In the genomic region with DNA sequence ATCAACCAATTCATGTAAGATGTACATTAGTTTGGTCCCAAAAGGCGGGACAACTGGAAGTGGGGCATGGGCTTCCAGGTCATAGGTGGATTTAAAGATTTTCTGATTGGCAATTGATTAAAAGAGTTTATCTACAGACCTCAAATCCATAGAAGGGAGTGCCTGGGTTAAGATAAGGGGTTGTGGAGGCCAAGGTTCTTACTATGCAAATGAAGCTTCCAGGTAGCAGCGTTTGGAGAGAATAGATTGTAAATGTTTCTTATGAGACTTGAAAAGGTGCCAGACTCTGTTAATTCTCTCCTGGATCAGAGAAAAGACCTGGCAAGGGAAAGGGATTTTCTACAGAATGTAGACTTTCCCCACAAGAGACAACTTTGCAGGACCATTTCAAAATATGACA, we compare ENCODE assay signal across 25 cellular contexts. TPM values are rescaled to one million over a fixed set of nuclear protein-coding genes. Genes with fewer than 3 reads are reported as not detected.
DNase-seq lines count a peak whose midpoint lies in the region; ATAC-seq and TF ChIP-seq lines count a peak whose summit lies in the region.
"Had no signal": no experiment of that assay in that cellular context is flagged by ENCODE, and none has a peak within 500 bp of the region (broad histone marks: within the 10 kb centered on the region; RNA-seq: fewer than 3 reads in every experiment).

No MANE protein-coding gene starts in this region.

- H3K79me2 ChIP-seq in Loucy (ENCODE audit: insufficient read depth, low read length), result peaks cover 81% of the 10 kb centered on the region

- H3F3A ChIP-seq in Loucy (ENCODE audit: low read depth), result no peaks in the 10 kb centered on the region

- peak overlapping the region in 3 of 4 donors; percentile 3 to 98 (median 78) for H3K4me3 Mint-ChIP-seq in CD4-positive, CD25-positive, alpha-beta regulatory T cell
- H3K4me3 Mint-ChIP-seq in nephron, result peak overlapping the region in 2 of 3 experiments; percentile 30 to 61
- H3K4me3 Mint-ChIP-seq in activated naive CD8-positive, alpha-beta T cell treated with anti-CD3 and anti-CD28 coated beads for 36 hours, result no peak overlapping the region
- H3K4me3 Mint-ChIP-seq: effector memory CD8-positive, alpha-beta T cell; stimulated activated memory B cell treated with anti-CD40 and anti-IgM and Interleukin-4, amounts not matched to agents 10 μg/mL and 1 μg/mL and 100 μg/mL, for 72 hours had no signal

- H3K4me1 Mint-ChIP-seq in CD4-positive, CD25-positive, alpha-beta regulatory T cell, result peaks cover 16 to 52% (median 34%) of the 10 kb centered on the region in 4 donors
- H3K4me1 Mint-ChIP-seq in nephron, result peaks cover 35% of the 10 kb centered on the region
- peaks cover 15% of the 10 kb centered on the region for H3K4me1 Mint-ChIP-seq in activated naive CD8-positive, alpha-beta T cell treated with anti-CD3 and anti-CD28 coated beads for 36 hours

- H3K36me3 Mint-ChIP-seq in CD4-positive, CD25-positive, alpha-beta regulatory T cell, result no peaks in the 10 kb centered on the region
- H3K36me3 Mint-ChIP-seq in nephron (ENCODE audit: low read depth), result peaks cover 8% of the 10 kb centered on the region
- H3K36me3 Mint-ChIP-seq in activated naive CD8-positive, alpha-beta T cell treated with anti-CD3 and anti-CD28 coated beads for 36 hours, result peaks cover 3% of the 10 kb centered on the region
- H3K36me3 Mint-ChIP-seq: brain; stimulated activated memory B cell treated with anti-CD40 and anti-IgM and Interleukin-4, amounts not matched to agents 10 μg/mL and 1 μg/mL and 100 μg/mL, for 72 hours; T-cell had no signal

- no peak overlapping the region for H3K4me3 ChIP-seq in CD4-positive, CD25-positive, alpha-beta regulatory T cell (ENCODE audit: low read depth, low read length)
- H3K4me3 ChIP-seq in Loucy (ENCODE audit: low read length, poor library complexity, severe bottlenecking) (peak overlapping the region; percentile 98), duodenal mucosa (ENCODE audit: low read depth in 1 of 2, low read length in 2 of 2) (peak overlapping the region; percentile 58 to 94), upper lobe of right lung (no peak overlapping the region)
- H3K4me3 ChIP-seq: SJSA1 had no signal

- no peak for TF ChIP-seq CTCF in Loucy (conservative IDR thresholded peaks at IDR 0.05; ENCODE audit: low read length)
- TF ChIP-seq CTCF in nephron (IDR thresholded peaks at IDR 0.05; ENCODE audit: unreplicated experiment in 3 of 3), result no peak
- TF ChIP-seq CTCF in upper lobe of right lung (IDR thresholded peaks at IDR 0.05), result no peak

- no peaks in the 10 kb centered on the region for H3K9me2 ChIP-seq in Loucy (replicated peaks; ENCODE audit: low read depth, low read length)

- H2AFZ ChIP-seq in Loucy (ENCODE audit: low read length), result no peak overlapping the region

- peaks cover 15% of the 10 kb centered on the region for H3K4me1 ChIP-seq in CD4-positive, CD25-positive, alpha-beta regulatory T cell (ENCODE audit: control insufficient read depth, insufficient read depth, low read length, poor library complexity, severe bottlenecking)
- peaks cover 66% of the 10 kb centered on the region for H3K4me1 ChIP-seq in Loucy (ENCODE audit: insufficient read depth, low read length, poor library complexity, severe bottlenecking)
- peaks cover 53 to 56% of the 10 kb centered on the region in 2 donors for H3K4me1 ChIP-seq in duodenal mucosa (ENCODE audit: control insufficient read depth in 1 of 2, insufficient read depth in 2 of 2, low read length in 2 of 2)
- H3K4me1 ChIP-seq in upper lobe of right lung, result peaks cover 18% of the 10 kb centered on the region

- H3K27me3 Mint-ChIP-seq in CD4-positive, CD25-positive, alpha-beta regulatory T cell, result no peaks in the 10 kb centered on the region
- no peaks in the 10 kb centered on the region for H3K27me3 Mint-ChIP-seq in nephron (ENCODE audit: low read depth)
- peaks cover 4% of the 10 kb centered on the region for H3K27me3 Mint-ChIP-seq in activated naive CD8-positive, alpha-beta T cell treated with anti-CD3 and anti-CD28 coated beads for 36 hours
- H3K27me3 Mint-ChIP-seq: brain; effector memory CD8-positive, alpha-beta T cell; T-cell had no signal

- peaks cover 14% of the 10 kb centered on the region for H4K20me1 ChIP-seq in Loucy (ENCODE audit: insufficient read depth, low read length, poor library complexity, severe bottlenecking)

- no peak overlapping the region for H3K27ac ChIP-seq in CD4-positive, CD25-positive, alpha-beta regulatory T cell (ENCODE audit: insufficient read depth, low read length, poor library complexity, severe bottlenecking)
- no peak overlapping the region for H3K27ac ChIP-seq in duodenal mucosa (ENCODE audit: low read depth, low read length)
- no peak overlapping the region for H3K27ac ChIP-seq in upper lobe of right lung
- H3K27ac ChIP-seq: HL-60, SJSA1 had no signal

- H3K9me3 Mint-ChIP-seq in CD4-positive, CD25-positive, alpha-beta regulatory T cell, result peaks cover 0 to 1% (median 0%) of the 10 kb centered on the region in 7 donors
- H3K9me3 Mint-ChIP-seq in nephron, result no peaks in the 10 kb centered on the region
- H3K9me3 Mint-ChIP-seq in activated naive CD8-positive, alpha-beta T cell treated with anti-CD3 and anti-CD28 coated beads for 36 hours, result no peaks in the 10 kb centered on the region
- H3K9me3 Mint-ChIP-seq: effector memory CD8-positive, alpha-beta T cell; stimulated activated memory B cell treated with anti-CD40 and anti-IgM and Interleukin-4, amounts not matched to agents 10 μg/mL and 1 μg/mL and 100 μg/mL, for 72 hours; T-cell had no signal

- ATAC-seq in CD4-positive, CD25-positive, alpha-beta regulatory T cell (ENCODE audit: low read depth in 2 of 2), result no peak
- ATAC-seq in upper lobe of right lung, result no peak
- ATAC-seq: effector memory CD8-positive, alpha-beta T cell; gastroesophageal sphincter; HCT116; Panc1; stimulated activated memory B cell treated with anti-CD40 and anti-IgM and Interleukin-4, amounts not matched to agents 10 μg/mL and 1 μg/mL and 100 μg/mL, for 72 hours; T-cell had no signal

- H3K9ac ChIP-seq in Loucy (ENCODE audit: low read depth, low read length, poor library complexity, severe bottlenecking) (peak overlapping the region; percentile 99), duodenal mucosa (ENCODE audit: low read depth in 1 of 2, low read length in 2 of 2) (no peak overlapping the region)

- H3K4me2 ChIP-seq in Loucy (ENCODE audit: low read depth, low read length, poor library complexity, severe bottlenecking), result peak overlapping the region; percentile 90

- no peaks in the 10 kb centered on the region for H3K27me3 ChIP-seq in CD4-positive, CD25-positive, alpha-beta regulatory T cell (ENCODE audit: control insufficient read depth, insufficient read depth, low read length)
- H3K27me3 ChIP-seq in Loucy (ENCODE audit: insufficient read depth, low read length, poor library complexity, severe bottlenecking) (no peaks in the 10 kb centered on the region), duodenal mucosa (ENCODE audit: control insufficient read depth in 1 of 2, insufficient read depth in 2 of 2, low read length in 2 of 2) (no peaks in the 10 kb centered on the region), upper lobe of right lung (no peaks in the 10 kb centered on the region)
- H3K27me3 ChIP-seq: esophagus muscularis mucosa, gastroesophageal sphincter, SJSA1, suprapubic skin had no signal

- intact Hi-C loops in upper lobe of right lung (cut with DNase I), result no loop called here

- H3K27ac Mint-ChIP-seq in CD4-positive, CD25-positive, alpha-beta regulatory T cell, result peak overlapping the region in 1 of 3 donors; percentile 72
- H3K27ac Mint-ChIP-seq in nephron, result peak overlapping the region; percentile 97 to 98 (median 98)
- H3K27ac Mint-ChIP-seq in activated naive CD8-positive, alpha-beta T cell treated with anti-CD3 and anti-CD28 coated beads for 36 hours, result no peak overlapping the region
- H3K27ac Mint-ChIP-seq: stimulated activated memory B cell treated with anti-CD40 and anti-IgM and Interleukin-4, amounts not matched to agents 10 μg/mL and 1 μg/mL and 100 μg/mL, for 72 hours; T-cell had no signal

- H3K36me3 ChIP-seq in CD4-positive, CD25-positive, alpha-beta regulatory T cell (ENCODE audit: control insufficient read depth, insufficient read depth, low read length), result no peaks in the 10 kb centered on the region
- H3K36me3 ChIP-seq in Loucy (ENCODE audit: insufficient read depth, low read length) (peaks cover 7% of the 10 kb centered on the region), duodenal mucosa (ENCODE audit: control insufficient read depth in 1 of 2, insufficient read depth in 2 of 2, low read length in 2 of 2) (peaks cover 0 to 8% of the 10 kb centered on the region in 2 donors), upper lobe of right lung (no peaks in the 10 kb centered on the region)
- H3K36me3 ChIP-seq: SJSA1 had no signal

- H3K9me3 ChIP-seq in CD4-positive, CD25-positive, alpha-beta regulatory T cell (ENCODE audit: control insufficient read depth in 2 of 2, low read length in 2 of 2), result no peaks in the 10 kb centered on the region
- H3K9me3 ChIP-seq in Loucy (ENCODE audit: insufficient read depth, low read depth, low read length) (no peaks in the 10 kb centered on the region), duodenal mucosa (ENCODE audit: control insufficient read depth in 1 of 2, low read length in 2 of 2) (no peaks in the 10 kb centered on the region), upper lobe of right lung (no peaks in the 10 kb centered on the region)
- H3K9me3 ChIP-seq: esophagus muscularis mucosa, gastroesophageal sphincter, SJSA1, suprapubic skin had no signal

- no peak for DNase-seq in CD4-positive, CD25-positive, alpha-beta regulatory T cell
- DNase-seq in NCI-H748 treated with DMSO at 0.1 percent for 48 hours (lab: John Stamatoyannopoulos, UW) (no peak), hypothalamus (lab: John Stamatoyannopoulos, UW) (no peak), upper lobe of right lung (no peak)
- DNase-seq in activated naive CD8-positive, alpha-beta T cell treated with anti-CD3 and anti-CD28 coated beads for 36 hours, result no peak
- DNase-seq: activated CD4-positive, alpha-beta T cell treated with anti-CD3 and anti-CD28 coated beads for 1 hour; activated gamma-delta T cell treated with Interleukin-2 at 50 U/mL for 16 hours; effector memory CD8-positive, alpha-beta T cell; NCI-H1105; NCI-H2081 treated with DMSO at 0.1 percent for 48 hours; NCI-H446 treated with DMSO at 0.1 percent for 48 hours; stimulated activated CD4-positive, alpha-beta T cell treated with anti-CD3 and anti-CD28 coated beads, Interleukin-2, amount 100 ng/mL, for 48 hours; T-cell had no signal

RNA-seq across cellular contexts. Expression of gene MGST2, which starts 2.4 kb away (rescaled TPM):
- total RNA-seq in CD4-positive, CD25-positive, alpha-beta regulatory T cell, result 12.3 TPM
- 10 to 100 TPM; 33.1 to 64.9 (median 46.4) TPM for polyA plus RNA-seq in CD4-positive, CD25-positive, alpha-beta regulatory T cell
- total RNA-seq in upper lobe of right lung, result 64.6 TPM
- 1 to 10 TPM; 7.3 to 9.5 TPM for total RNA-seq in activated naive CD8-positive, alpha-beta T cell treated with anti-CD3 and anti-CD28 coated beads for 36 hours

Comparison
In these comparisons a context has a peak if more than half of its experiments do, and no peak if none do; other contexts are left out.
1. H3K4me3 ChIP-seq: peak in Loucy (single experiment) and duodenal mucosa (2 of 2); none in CD4-positive, CD25-positive, alpha-beta regulatory T cell (single experiment) and upper lobe of right lung (single experiment).